Comparison of ENCODE assay signal across 14 cellular contexts in the genomic region with DNA sequence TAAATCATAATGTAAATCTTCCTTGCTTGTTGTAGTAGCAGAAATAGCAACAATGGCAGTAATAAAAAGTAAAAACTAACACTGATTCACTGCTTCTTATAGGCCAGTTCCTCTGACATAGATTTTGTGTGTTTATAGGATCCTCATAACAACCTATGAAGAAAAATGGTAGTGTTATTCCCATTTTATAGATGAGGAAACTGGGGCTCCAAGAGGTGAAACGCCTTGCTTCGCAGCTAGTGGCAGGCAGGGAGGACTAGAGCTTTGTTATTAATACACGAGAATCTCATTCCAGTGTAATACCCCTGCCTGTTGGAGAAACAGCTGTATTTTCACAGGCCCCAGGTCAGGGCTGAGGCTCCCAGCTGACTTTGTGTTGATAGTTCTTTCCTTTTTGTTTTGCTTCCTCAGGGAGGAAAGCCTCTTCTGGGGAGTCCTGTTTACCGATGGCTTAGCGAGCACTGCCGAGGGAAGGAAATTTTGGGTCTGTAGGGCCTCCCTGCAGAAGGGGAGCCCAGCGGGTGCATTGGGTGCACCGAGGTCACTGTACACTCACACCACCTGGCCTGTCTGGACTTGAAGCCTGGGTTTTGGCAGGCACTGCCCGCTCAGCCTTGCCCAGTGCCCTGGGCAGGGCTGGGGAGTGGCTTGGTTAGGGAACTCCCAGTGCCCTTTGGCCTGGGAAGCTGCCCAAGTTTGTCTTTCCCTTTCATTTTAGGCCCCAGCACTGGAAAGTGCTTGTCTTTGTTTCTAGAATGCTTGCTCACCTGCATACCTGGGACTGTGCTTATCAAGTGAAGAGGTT. TPM values are rescaled to one million over a fixed set of nuclear protein-coding genes. Genes with fewer than 3 reads are reported as not detected.
DNase-seq lines count a peak whose midpoint lies in the region; ATAC-seq and TF ChIP-seq lines count a peak whose summit lies in the region.
"Had no signal": no experiment of that assay in that cellular context is flagged by ENCODE, and none has a peak within 500 bp of the region (broad histone marks: within the 10 kb centered on the region; RNA-seq: fewer than 3 reads in every experiment).

No MANE protein-coding gene starts in this region.

- intact Hi-C loops in prostate gland (cut with DNase I), result no loop called here

- no peak overlapping the region for H3K4me3 Mint-ChIP-seq in GM23338
- H3K4me3 Mint-ChIP-seq: activated CD4-positive, alpha-beta memory T cell treated with anti-CD3 and anti-CD28 coated beads, Interleukin-2, amount 10 ng/mL, durations not matched to agents 7 days and 5 days had no signal

- peaks cover 38% of the 10 kb centered on the region for H3K4me1 Mint-ChIP-seq in GM23338

- H3K36me3 ChIP-seq in GM23338 (ENCODE audit: insufficient read depth) (no peaks in the 10 kb centered on the region), right atrium auricular region (no peaks in the 10 kb centered on the region), prostate gland (no peaks in the 10 kb centered on the region)
- H3K36me3 ChIP-seq: BLaER1, sigmoid colon had no signal

- no peak overlapping the region for H2AFZ ChIP-seq in GM23338

- peak overlapping the region; percentile 57; the same call in 1 of the 2 replicates for H3K27ac Mint-ChIP-seq in GM23338
- H3K27ac Mint-ChIP-seq: activated CD4-positive, alpha-beta memory T cell treated with anti-CD3 and anti-CD28 coated beads, Interleukin-2, amount 10 ng/mL, durations not matched to agents 7 days and 5 days had no signal

- H3K4me1 ChIP-seq in GM23338 (ENCODE audit: insufficient read depth) (peaks cover 26% of the 10 kb centered on the region), right atrium auricular region (peaks cover 0 to 73% of the 10 kb centered on the region in 2 donors), prostate gland (replicated peaks) (peaks cover 14% of the 10 kb centered on the region)

- 42% methylated on average over 9 of the region's 9 CpGs for WGBS in prostate gland

- peak overlapping the region; percentile 78; the same call in 1 of the 2 replicates for H3K27ac ChIP-seq in GM23338 (ENCODE audit: low read depth)
- peak overlapping the region; percentile 39 to 64 for H3K27ac ChIP-seq in right atrium auricular region
- H3K27ac ChIP-seq in prostate gland, result peak overlapping the region; percentile 47 to 59
- H3K27ac ChIP-seq: BLaER1 had no signal

- peaks cover 6% of the 10 kb centered on the region; the same call in 2 of the 3 replicates for H3K36me3 Mint-ChIP-seq in GM23338 (ENCODE audit: low read depth)

- ATAC-seq in GM23338 (no peak), GM18520 (IDR thresholded peaks at IDR 0.05; ENCODE audit: unreplicated experiment) (no peak), GM19467 (IDR thresholded peaks at IDR 0.05; ENCODE audit: unreplicated experiment) (no peak)
- no peak for ATAC-seq in activated CD4-positive, CD25-positive, alpha-beta regulatory T cell treated with anti-CD3 and anti-CD28 coated beads, Interleukin-2, amount 50 U/mL, for 24 hours

- no peaks in the 10 kb centered on the region for H3K9me2 ChIP-seq in GM23338 (ENCODE audit: insufficient read depth)

- 0 out of 2 replicates have a peak, but pooled peaks cover 3% of the 10 kb centered on the region for H3F3A ChIP-seq in GM23338 (replicated peaks; ENCODE audit: low read depth)

- TF ChIP-seq CTCF in GM23338 (conservative IDR thresholded peaks at IDR 0.05; ENCODE audit: low read depth in 2 of 2) (no peak), right atrium auricular region (IDR thresholded peaks at IDR 0.05) (no peak), prostate gland (IDR thresholded peaks at IDR 0.05) (no peak)

- H3K79me2 ChIP-seq in GM23338 (replicated peaks; ENCODE audit: insufficient read depth), result peaks cover 72% of the 10 kb centered on the region

- DNase-seq in GM23338 (ENCODE audit: low spot score), result no peak
- peak; percentile 40 for DNase-seq in SW480 (ENCODE audit: low spot score)
- DNase-seq in right atrium auricular region (ENCODE audit: low spot score), result no peak
- peak; percentile 43 for DNase-seq in prostate gland (ENCODE audit: low spot score)
- DNase-seq in activated gamma-delta T cell (lab: John Stamatoyannopoulos, UW), result no peak
- DNase-seq: activated CD4-positive, alpha-beta memory T cell treated with anti-CD3 and anti-CD28 coated beads, Interleukin-2, amount 10 ng/mL, durations not matched to agents 7 days and 5 days; OCI-M1; sigmoid colon; stimulated activated naive CD4-positive, alpha-beta T cell had no signal

- H3K9me3 ChIP-seq in right atrium auricular region (no peaks in the 10 kb centered on the region), prostate gland (no peaks in the 10 kb centered on the region)
- H3K9me3 ChIP-seq: BLaER1, sigmoid colon had no signal

- no peak for TF ChIP-seq POLR2A in prostate gland (IDR thresholded peaks at IDR 0.05)

- no peak overlapping the region for H3K4me2 ChIP-seq in GM23338
- H3K4me2 ChIP-seq: BLaER1 had no signal

- H4K20me1 ChIP-seq in GM23338 (replicated peaks; ENCODE audit: insufficient read depth), result 0 out of 2 replicates have a peak, but pooled peaks cover 2% of the 10 kb centered on the region
- H4K20me1 ChIP-seq: BLaER1 had no signal

- peaks cover 2% of the 10 kb centered on the region for H3K27me3 Mint-ChIP-seq in GM23338 (ENCODE audit: insufficient read depth, low read depth, poor library complexity)
- H3K27me3 Mint-ChIP-seq: activated CD4-positive, alpha-beta memory T cell treated with anti-CD3 and anti-CD28 coated beads, Interleukin-2, amount 10 ng/mL, durations not matched to agents 7 days and 5 days had no signal

- H3K27me3 ChIP-seq in GM23338 (ENCODE audit: insufficient read depth) (no peaks in the 10 kb centered on the region), right atrium auricular region (no peaks in the 10 kb centered on the region), prostate gland (replicated peaks; ENCODE audit: insufficient read depth) (no peaks in the 10 kb centered on the region)
- H3K27me3 ChIP-seq: BLaER1, sigmoid colon had no signal

- no peaks in the 10 kb centered on the region; the same call in 2 of the 3 replicates for H3K9me3 Mint-ChIP-seq in GM23338
- H3K9me3 Mint-ChIP-seq: activated CD4-positive, alpha-beta memory T cell treated with anti-CD3 and anti-CD28 coated beads, Interleukin-2, amount 10 ng/mL, durations not matched to agents 7 days and 5 days had no signal

- H3K4me3 ChIP-seq in GM23338 (no peak overlapping the region), right atrium auricular region (no peak overlapping the region), prostate gland (no peak overlapping the region)
- H3K4me3 ChIP-seq: BLaER1, sigmoid colon had no signal

TF ChIP-seq in GM23338, 12 proteins besides CTCF, POLR2A, EP300 and RAD21 (continues in another document):
- TF ChIP-seq EZH2phosphoT487 (IDR thresholded peaks at IDR 0.05; ENCODE audit: unreplicated experiment) (no peak), JUNB (IDR thresholded peaks at IDR 0.05; ENCODE audit: unreplicated experiment) (no peak), NANOG (IDR thresholded peaks at IDR 0.05; ENCODE audit: borderline replicate concordance) (no peak), POLR2AphosphoS5 (IDR thresholded peaks at IDR 0.05; ENCODE audit: low read depth) (no peak), EZH2 (IDR thresholded peaks at IDR 0.05; ENCODE audit: low read depth, unreplicated experiment) (no peak), STAT1 (IDR thresholded peaks at IDR 0.05; ENCODE audit: unreplicated experiment) (no peak)

RNA-seq across cellular contexts. Expression of gene KIAA1671, which starts 13.5 kb away (rescaled TPM):
- total RNA-seq in GM23338 (2014; rRNA removed; shearing (Covaris generic)), result 22.1 and 27.2 TPM in 2 replicates
- polyA plus RNA-seq in GM23338 (2016; fragmentation: Nextera tagmentation; extraction: Ambion mirVana), result 5.8 and 6.1 TPM in 2 replicates
- total RNA-seq in right atrium auricular region (10 to 100 TPM; 16.8 to 21.7 TPM), prostate gland (10 to 100 TPM; 44.8 to 53.1 TPM)

RNA-seq across cellular contexts. Expression of gene LHFPL7, which starts 19.5 kb away (rescaled TPM):
- not detected in 2 replicates for total RNA-seq in GM23338 (2014; rRNA removed; shearing (Covaris generic))
- not detected in 2 replicates for polyA plus RNA-seq in GM23338 (2016; fragmentation: Nextera tagmentation; extraction: Ambion mirVana)
- not detected for total RNA-seq in right atrium auricular region
- not detected for total RNA-seq in prostate gland
- total RNA-seq: activated CD4-positive, alpha-beta memory T cell treated with anti-CD3 and anti-CD28 coated beads, Interleukin-2, amount 10 ng/mL, durations not matched to agents 7 days and 5 days; astrocyte; sigmoid colon had no signal
- polyA plus RNA-seq: sigmoid colon had no signal

Comparison
In these comparisons a context has a peak if more than half of its experiments do, and no peak if none do; other contexts are left out.
1. DNase-seq: peak in SW480 (single experiment) and prostate gland (single experiment); none in GM23338 (single experiment), right atrium auricular region (single experiment) and activated gamma-delta T cell (single experiment).
2. Peak in every context shown above with its lines, with median percentiles within 50 percentile points of each other: H3K27ac ChIP-seq.